ENCODE assay signal across 13 cellular contexts in the genomic region with DNA sequence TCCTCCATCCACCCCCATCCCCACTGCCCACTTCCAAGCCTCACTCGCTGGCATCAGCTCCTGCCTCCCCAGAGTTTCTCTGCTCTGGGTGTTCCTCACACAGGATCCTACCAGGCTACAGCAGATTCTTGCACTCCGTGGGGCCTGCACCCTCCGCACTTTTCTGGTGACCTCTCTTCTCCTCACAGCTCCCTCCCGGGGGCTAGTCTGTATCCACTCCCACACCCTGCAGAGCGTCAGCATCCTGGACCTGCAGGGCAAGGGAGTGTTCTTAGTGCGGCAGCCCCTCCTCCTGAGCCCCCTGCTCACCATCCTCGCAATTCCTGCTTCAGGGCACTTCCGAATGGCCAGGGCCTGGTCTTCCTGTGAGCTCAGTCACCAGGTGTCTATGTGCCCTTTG.
"Had no signal": no experiment of that assay in that cellular context is flagged by ENCODE, and none has a peak within 500 bp of the region (broad histone marks: within the 10 kb centered on the region; RNA-seq: fewer than 3 reads in every experiment).

No MANE protein-coding gene starts in this region.

- H3K4me3 ChIP-seq: psoas muscle, SK-N-MC had no signal

- DNase-seq: activated CD4-positive, alpha-beta T cell treated with anti-CD3 and anti-CD28 coated beads, Interleukin-2, amount 10 ng/mL, durations not matched to agents 24 days and 14 days; activated CD8-positive, alpha-beta T cell treated with anti-CD3 and anti-CD28 coated beads, Interleukin-2, amount 10 ng/mL, durations not matched to agents 7 days and 5 days; activated gamma-delta T cell; activated T-cell treated with anti-CD3 and anti-CD28 coated beads, Interleukin-2, amount 50 U/mL, for 48 hours; dermis blood vessel endothelial cell; effector memory CD4-positive, alpha-beta T cell; nephron progenitor cell; occipital lobe; stimulated activated CD4-positive, alpha-beta T cell treated with anti-CD3 and anti-CD28 coated beads, Interleukin-2, amount 100 ng/mL, for 24 hours; stimulated activated naive CD4-positive, alpha-beta T cell treated with Interleukin-2 at 50 U/mL for 16 hours had no signal

- ATAC-seq: activated CD8-positive, alpha-beta T cell treated with anti-CD3 and anti-CD28 coated beads, Interleukin-2, amount 10 ng/mL, durations not matched to agents 7 days and 5 days; left colon; psoas muscle had no signal

- H3K9me3 ChIP-seq: psoas muscle had no signal

- H3K4me1 ChIP-seq: psoas muscle had no signal

- H3K27ac ChIP-seq: psoas muscle, SK-N-MC had no signal
